ENCODE assay signal across 7 cellular contexts in genomic region chr1:190323530-190323929, GRCh38.
"Had no signal": no experiment of that assay in that cellular context is flagged by ENCODE, and none has a peak within 500 bp of the region (broad histone marks: within the 10 kb centered on the region; RNA-seq: fewer than 3 reads in every experiment).

No MANE protein-coding gene starts in this region.

- H3K9ac ChIP-seq: GM23248 had no signal

- DNase-seq: GM23248, GOT3, H7, IMR-90 had no signal

- H3K4me1 ChIP-seq: HAP-1 had no signal

- H2AFZ ChIP-seq: GM23248 had no signal

- H3K36me3 ChIP-seq: HAP-1 had no signal

- ATAC-seq: K562 had no signal

- H3K4me3 ChIP-seq: GM23248, HAP-1, K562 had no signal

- FAIRE-seq: HTR-8/SVneo, K562 had no signal

- H3K27ac ChIP-seq: GM23248 had no signal

- H3K9me3 ChIP-seq: HAP-1 had no signal
